ENCODE assay signal across 8 cellular contexts in the genomic region with DNA sequence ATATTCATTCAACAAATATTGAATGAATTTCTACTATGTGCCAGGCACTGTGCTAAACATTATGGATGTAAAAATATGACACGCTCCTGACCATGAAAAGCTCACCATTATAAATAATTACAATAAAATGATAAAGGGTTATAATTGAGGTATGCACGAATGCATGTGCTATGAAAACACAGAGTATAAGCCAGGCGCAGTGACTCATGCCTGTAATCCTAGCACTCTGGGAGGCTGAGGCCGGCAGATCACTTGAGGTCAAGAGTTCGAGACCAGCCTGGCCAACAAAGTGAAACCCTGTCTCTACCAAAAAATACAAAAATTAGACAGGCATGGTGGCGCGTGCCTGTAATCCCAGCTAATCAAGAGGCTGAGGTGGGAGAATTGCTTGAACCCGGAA. TPM values are rescaled to one million over a fixed set of nuclear protein-coding genes. Genes with fewer than 3 reads are reported as not detected.
"Had no signal": no experiment of that assay in that cellular context is flagged by ENCODE, and none has a peak within 500 bp of the region (broad histone marks: within the 10 kb centered on the region; RNA-seq: fewer than 3 reads in every experiment).

No MANE protein-coding gene starts in this region.

RNA-seq across cellular contexts. Expression of a gene that starts 5.8 kb away (rescaled TPM):
- total RNA-seq: activated CD4-positive, alpha-beta memory T cell treated with anti-CD3 and anti-CD28 coated beads, Interleukin-2, amount 10 ng/mL, durations not matched to agents 7 days and 5 days; activated CD4-positive, alpha-beta T cell treated with anti-CD3 and anti-CD28 coated beads, Interleukin-2, amount 10 ng/mL, durations not matched to agents 7 days and 5 days; colonic mucosa; dermis microvascular lymphatic vessel endothelial cell; esophagus squamous epithelium; left lobe of liver; pulmonary artery endothelial cell; WTC11 had no signal
